10 cellular contexts compared by ENCODE assay signal in genomic region chr2:119338826-119339561, GRCh38. TPM values are rescaled to one million over a fixed set of nuclear protein-coding genes. Genes with fewer than 3 reads are reported as not detected.
A peak's percentile ranks its signal among the peaks of the same experiment; 100 is the strongest.
DNase-seq lines count a peak whose midpoint lies in the region; ATAC-seq and TF ChIP-seq lines count a peak whose summit lies in the region.
"Had no signal": no experiment of that assay in that cellular context is flagged by ENCODE, and none has a peak within 500 bp of the region (broad histone marks: within the 10 kb centered on the region; RNA-seq: fewer than 3 reads in every experiment).

No MANE protein-coding gene starts in this region.

- H3K36me3 Mint-ChIP-seq in type B pancreatic cell, result peaks cover 6% of the 10 kb centered on the region
- H3K36me3 Mint-ChIP-seq in GM23338 (ENCODE audit: low read depth), result no peaks in the 10 kb centered on the region

- intact Hi-C loops in spleen (cut with DNase I; ENCODE audit: low total_unique reads), result no loop called here

- H3F3A ChIP-seq in GM23338 (replicated peaks; ENCODE audit: low read depth), result no peaks in the 10 kb centered on the region

- H3K9ac ChIP-seq in DND-41 (ENCODE audit: low read depth, low read length), result no peak overlapping the region
- H3K9ac ChIP-seq: parathyroid adenoma had no signal

- H3K4me3 ChIP-seq in DND-41 (ENCODE audit: low read depth in 1 of 2, low read length in 2 of 2), result no peak overlapping the region
- H3K4me3 ChIP-seq in spleen, result no peak overlapping the region
- H3K4me3 ChIP-seq in GM23338, result no peak overlapping the region

- H3K4me2 ChIP-seq in DND-41 (ENCODE audit: insufficient read depth, low read length), result peak overlapping the region; percentile 45
- H3K4me2 ChIP-seq in GM23338, result no peak overlapping the region

- no peak overlapping the region for H3K4me3 Mint-ChIP-seq in type B pancreatic cell
- H3K4me3 Mint-ChIP-seq in GM23338, result no peak overlapping the region
- H3K4me3 Mint-ChIP-seq: brain had no signal

- H3K27me3 Mint-ChIP-seq in type B pancreatic cell (no peaks in the 10 kb centered on the region), GM23338 (ENCODE audit: insufficient read depth, low read depth, poor library complexity) (peaks cover 5% of the 10 kb centered on the region)
- H3K27me3 Mint-ChIP-seq: brain had no signal

- no peaks in the 10 kb centered on the region for H3K27me3 ChIP-seq in DND-41 (ENCODE audit: insufficient read depth, low read length, poor library complexity)
- H3K27me3 ChIP-seq in spleen (replicated peaks in 1 of 7), result no peaks in the 10 kb centered on the region
- no peaks in the 10 kb centered on the region for H3K27me3 ChIP-seq in GM23338 (ENCODE audit: insufficient read depth)

- H3K4me1 ChIP-seq in DND-41 (ENCODE audit: insufficient read depth, low read length), result peaks cover 17% of the 10 kb centered on the region
- peaks cover 4 to 26% (median 10%) of the 10 kb centered on the region in 6 donors for H3K4me1 ChIP-seq in spleen
- H3K4me1 ChIP-seq in GM23338 (ENCODE audit: insufficient read depth), result no peaks in the 10 kb centered on the region

- no peaks in the 10 kb centered on the region for H3K79me2 ChIP-seq in DND-41 (ENCODE audit: insufficient read depth, low read length)
- no peaks in the 10 kb centered on the region for H3K79me2 ChIP-seq in GM23338 (replicated peaks; ENCODE audit: insufficient read depth)

- DNase-seq in DND-41 (peak; percentile 81), GM20000 (ENCODE audit: low spot score) (peak; percentile 81), spleen (peak; percentile 91), type B pancreatic cell (ENCODE audit: extremely low spot score, unreplicated experiment) (no peak), putamen (ENCODE audit: low spot score) (no peak), GM23338 (ENCODE audit: low spot score) (no peak)
- peak; percentile 7 to 27 for DNase-seq in activated CD8-positive, alpha-beta memory T cell treated with anti-CD3 and anti-CD28 coated beads for 4 hours (ENCODE audit: low read depth in 2 of 2)

- no peaks in the 10 kb centered on the region for H4K20me1 ChIP-seq in DND-41 (ENCODE audit: insufficient read depth, low read length)
- H4K20me1 ChIP-seq in GM23338 (replicated peaks; ENCODE audit: insufficient read depth), result no peaks in the 10 kb centered on the region

- H3K9me3 ChIP-seq in DND-41 (ENCODE audit: insufficient read depth, low read length, severe bottlenecking) (no peaks in the 10 kb centered on the region), spleen (no peaks in the 10 kb centered on the region)

- WGBS in spleen, 5 donors, result 29 to 43% (median 33%) methylated on average over 6 of the region's 6 CpGs

- H3K27ac Mint-ChIP-seq in type B pancreatic cell, result no peak overlapping the region
- no peak overlapping the region for H3K27ac Mint-ChIP-seq in GM23338
- H3K27ac Mint-ChIP-seq: brain had no signal

- H3K9me3 Mint-ChIP-seq in type B pancreatic cell, result no peaks in the 10 kb centered on the region
- H3K9me3 Mint-ChIP-seq in GM23338, result no peaks in the 10 kb centered on the region
- H3K9me3 Mint-ChIP-seq: brain had no signal

- peak; percentile 100 for ATAC-seq in DND-41 (ENCODE audit: insufficient read depth, low read depth)
- peak; percentile 88 for ATAC-seq in HG03558 (IDR thresholded peaks at IDR 0.05; ENCODE audit: extremely low read depth, unreplicated experiment)
- no peak for ATAC-seq in GM23338

- H3K36me3 ChIP-seq in DND-41 (ENCODE audit: insufficient read depth, low read length) (no peaks in the 10 kb centered on the region), spleen (peaks cover 0 to 37% (median 0%) of the 10 kb centered on the region in 6 donors), GM23338 (ENCODE audit: insufficient read depth) (no peaks in the 10 kb centered on the region)

- TF ChIP-seq CTCF in DND-41 (IDR thresholded peaks at IDR 0.05; ENCODE audit: borderline replicate concordance, extremely low read depth, low read length, poor library complexity, severe bottlenecking), result no peak
- no peak for TF ChIP-seq CTCF in GM20000 (IDR thresholded peaks at IDR 0.05; ENCODE audit: extremely low read depth, missing control alignments)
- no peak for TF ChIP-seq CTCF in spleen (IDR thresholded peaks at IDR 0.05 in 8 of 11, conservative IDR thresholded peaks at IDR 0.05 in 3 of 11)
- TF ChIP-seq CTCF in type B pancreatic cell (conservative IDR thresholded peaks at IDR 0.05), result no peak
- no peak for TF ChIP-seq CTCF in GM23338 (conservative IDR thresholded peaks at IDR 0.05; ENCODE audit: low read depth in 2 of 2)

- H2AFZ ChIP-seq in DND-41 (ENCODE audit: low read depth, low read length) (peak overlapping the region; percentile 27; the same call in 1 of the 2 replicates), GM23338 (no peak overlapping the region)
- H2AFZ ChIP-seq: parathyroid adenoma had no signal

- no peak for TF ChIP-seq POLR2A in spleen (IDR thresholded peaks at IDR 0.05)

- peak overlapping the region; percentile 64 for H3K27ac ChIP-seq in DND-41 (ENCODE audit: low read length)
- H3K27ac ChIP-seq in spleen, result peak overlapping the region in 6 of 8 donors; percentile 17 to 64 (median 46)
- no peak overlapping the region for H3K27ac ChIP-seq in GM23338 (ENCODE audit: low read depth)
- H3K27ac ChIP-seq: parathyroid adenoma had no signal

- H3K9me2 ChIP-seq in GM23338 (ENCODE audit: insufficient read depth), result no peaks in the 10 kb centered on the region

- H3K4me1 Mint-ChIP-seq in type B pancreatic cell (ENCODE audit: unreplicated experiment) (no peaks in the 10 kb centered on the region), GM23338 (no peaks in the 10 kb centered on the region; the same call in 2 of the 3 replicates)
- H3K4me1 Mint-ChIP-seq: brain had no signal

TF ChIP-seq in GM23338, 12 proteins besides CTCF, POLR2A, EP300 and RAD21 (continues in another document):
- TF ChIP-seq JUNB (IDR thresholded peaks at IDR 0.05; ENCODE audit: unreplicated experiment), result no peak
- no peak for TF ChIP-seq EZH2 (IDR thresholded peaks at IDR 0.05; ENCODE audit: low read depth, unreplicated experiment)
- no peak for TF ChIP-seq EZH2phosphoT487 (IDR thresholded peaks at IDR 0.05; ENCODE audit: unreplicated experiment)
- no peak for TF ChIP-seq NANOG (IDR thresholded peaks at IDR 0.05; ENCODE audit: borderline replicate concordance)
- no peak for TF ChIP-seq REST (IDR thresholded peaks at IDR 0.05; ENCODE audit: unreplicated experiment)
- TF ChIP-seq ETS1 (IDR thresholded peaks at IDR 0.05), result no peak
- no peak for TF ChIP-seq STAT1 (IDR thresholded peaks at IDR 0.05; ENCODE audit: unreplicated experiment)
- TF ChIP-seq POLR2AphosphoS5 (IDR thresholded peaks at IDR 0.05; ENCODE audit: low read depth), result no peak
- no peak for TF ChIP-seq ZNF114 (CRISPR knock-in tag; IDR thresholded peaks at IDR 0.05)

RNA-seq across cellular contexts. Expression of gene C2orf76, which starts 27.6 kb away (rescaled TPM):
- 10 to 100 TPM in 1 of 7 donors, 1 to 10 TPM in 6; 4.8 to 12.0 (median 7.2) TPM for total RNA-seq in spleen
- 10 to 100 TPM; 11.2 to 21.7 (median 18.6) TPM for polyA plus RNA-seq in spleen
- total RNA-seq in type B pancreatic cell (ENCODE audit: low replicate concordance), result 10.8 and 11.7 TPM in 2 replicates
- total RNA-seq in GM23338 (2014; rRNA removed; shearing (Covaris generic)), result 5.8 and 9.6 TPM in 2 replicates
- 21.6 and 25.3 TPM in 2 replicates for polyA plus RNA-seq in GM23338 (2016; fragmentation: Nextera tagmentation; extraction: Ambion mirVana)

RNA-seq across cellular contexts. Expression of gene DBI, which starts 27.8 kb away (rescaled TPM):
- 10 to 100 TPM; 37.3 to 70.0 (median 49.9) TPM for total RNA-seq in spleen
- polyA plus RNA-seq in spleen, result 100 to 1,000 TPM; 178 to 321 (median 286) TPM
- 125 and 231 TPM in 2 replicates for total RNA-seq in type B pancreatic cell (ENCODE audit: low replicate concordance)
- total RNA-seq in GM23338 (2014; rRNA removed; shearing (Covaris generic)), result 171 and 266 TPM in 2 replicates
- polyA plus RNA-seq in GM23338 (2016; fragmentation: Nextera tagmentation; extraction: Ambion mirVana), result 873 and 893 TPM in 2 replicates

Comparison
In these comparisons a context has a peak if more than half of its experiments do, and no peak if none do; other contexts are left out.
1. DNase-seq: peak in DND-41 (single experiment), GM20000 (single experiment), activated CD8-positive, alpha-beta memory T cell treated with anti-CD3 and anti-CD28 coated beads for 4 hours (2 of 2) and spleen (single experiment); none in type B pancreatic cell (single experiment), putamen (single experiment) and GM23338 (single experiment).